In genomic region chr9:91223000-91223399, GRCh38 we compare ENCODE assay signal across 13 cellular contexts.
"Had no signal": no experiment of that assay in that cellular context is flagged by ENCODE, and none has a peak within 500 bp of the region (broad histone marks: within the 10 kb centered on the region; RNA-seq: fewer than 3 reads in every experiment).

No MANE protein-coding gene starts in this region.

- FAIRE-seq: colon had no signal

- H3K4me1 ChIP-seq: ascending aorta, foreskin keratinocyte, tibial artery, vagina had no signal

- ATAC-seq: foreskin keratinocyte, T-helper 17 cell had no signal

- H3K9me3 ChIP-seq: ascending aorta, heart right ventricle, ovary, tibial artery, vagina had no signal

- H3K27ac ChIP-seq: ascending aorta, cardiac muscle cell, foreskin keratinocyte, ovary, tibial artery, vagina had no signal

- DNase-seq: activated B cell treated with CpG ODN at 0.5 μM for 24 hours; activated CD4-positive, alpha-beta T cell treated with anti-CD3 and anti-CD28 coated beads, Interleukin-2, amount 50 U/mL, for 4 hours; activated CD8-positive, alpha-beta memory T cell treated with anti-CD3 and anti-CD28 coated beads, Interleukin-2, amount 50 U/mL, for 48 hours; foreskin keratinocyte; heart right ventricle; islet precursor cell; ovary; T-helper 17 cell; tibial artery had no signal

- H3K27me3 ChIP-seq: ascending aorta, cardiac muscle cell, foreskin keratinocyte, heart right ventricle, ovary, tibial artery, vagina had no signal

- H3K4me3 ChIP-seq: ascending aorta, cardiac muscle cell, heart right ventricle, ovary, tibial artery, vagina had no signal

- H3K36me3 ChIP-seq: cardiac muscle cell, ovary, vagina had no signal
